Comparison of ENCODE assay signal across 25 cellular contexts in genomic region chr10:10967029-10967428, GRCh38. TPM values are rescaled to one million over a fixed set of nuclear protein-coding genes. Genes with fewer than 3 reads are reported as not detected.
A peak's percentile ranks its signal among the peaks of the same experiment; 100 is the strongest.
DNase-seq lines count a peak whose midpoint lies in the region; ATAC-seq, FAIRE-seq and TF ChIP-seq lines count a peak whose summit lies in the region.
"Had no signal": no experiment of that assay in that cellular context is flagged by ENCODE, and none has a peak within 500 bp of the region (broad histone marks: within the 10 kb centered on the region; RNA-seq: fewer than 3 reads in every experiment).

No MANE protein-coding gene starts in this region.

- H3K4me1 ChIP-seq in right lobe of liver (no peaks in the 10 kb centered on the region), HepG2 (ENCODE audit: insufficient read depth, low read length) (no peaks in the 10 kb centered on the region), SJCRH30 (peaks cover 17% of the 10 kb centered on the region), stomach (peaks cover 0 to 10% (median 0%) of the 10 kb centered on the region in 4 donors), sigmoid colon (peaks cover 0 to 12% (median 8%) of the 10 kb centered on the region in 4 donors)
- H3K4me1 ChIP-seq: A549, BE2C, HAP-1 had no signal

- H3K4me2 ChIP-seq in HepG2 (ENCODE audit: low read depth, low read length) = no peak overlapping the region
- H3K4me2 ChIP-seq: A549, SK-N-SH had no signal

- H3K36me3 ChIP-seq in right lobe of liver (no peaks in the 10 kb centered on the region), HepG2 (replicated peaks in 1 of 2; ENCODE audit: control insufficient read depth in 1 of 2, insufficient read depth in 2 of 2, low read length in 2 of 2) (no peaks in the 10 kb centered on the region), SJCRH30 (no peaks in the 10 kb centered on the region), stomach (no peaks in the 10 kb centered on the region), sigmoid colon (no peaks in the 10 kb centered on the region)
- H3K36me3 ChIP-seq: BE2C, HAP-1 had no signal

- no peaks in the 10 kb centered on the region for H4K20me1 ChIP-seq in HepG2 (ENCODE audit: insufficient read depth, low read length)

- DNase-seq in right lobe of liver (peak in 1 of 3 donors; percentile 46), HepG2 (ENCODE audit: low spot score) (no peak), SJCRH30 (peak; percentile 91 to 96), myocyte (ENCODE audit: low read depth) (peak; percentile 75), stomach (peak; percentile 27), AG08395 (ENCODE audit: low spot score) (no peak), amniotic stem cell (lab: John Stamatoyannopoulos, UW) (no peak), sigmoid colon (no peak)
- DNase-seq: BE2C; CD4-positive, CD25-positive, alpha-beta regulatory T cell; DND-41; GM23248; KBM-7; NCI-H1105 treated with DMSO at 0.1 percent for 48 hours; NCI-H187; NCI-H510A; NCI-H82; PC-3; Right ventricle myocardium superior; SK-N-SH had no signal

- H3K27ac ChIP-seq in right lobe of liver = no peak overlapping the region
- H3K27ac ChIP-seq in HepG2 (ENCODE audit: extremely low read length, insufficient read depth, low read length) = no peak overlapping the region
- H3K27ac ChIP-seq in SJCRH30 = peak overlapping the region; percentile 93
- H3K27ac ChIP-seq in stomach = no peak overlapping the region
- no peak overlapping the region for H3K27ac ChIP-seq in sigmoid colon
- H3K27ac ChIP-seq: A549, GM23248, HL-60 had no signal

- TF ChIP-seq RAD21 in HepG2 (CRISPR knock-in tag; IDR thresholded peaks at IDR 0.05) = no peak

- TF ChIP-seq CTCF in right lobe of liver (IDR thresholded peaks at IDR 0.05) = no peak
- no peak for TF ChIP-seq CTCF in HepG2 (CRISPR knock-in tag; IDR thresholded peaks at IDR 0.05)
- TF ChIP-seq CTCF in stomach (IDR thresholded peaks at IDR 0.05) = no peak
- TF ChIP-seq CTCF in sigmoid colon (IDR thresholded peaks at IDR 0.05) = no peak

- POLR2A ChIA-PET in HepG2 (lab: Yijun Ruan, JAX) = no interaction called here

- FAIRE-seq in HepG2 (lab: Jason Lieb, UNC) = no peak
- FAIRE-seq: A549, GM12878 had no signal

- no peaks in the 10 kb centered on the region for H3K79me2 ChIP-seq in HepG2 (ENCODE audit: insufficient read depth, low read length)

- TF ChIP-seq POLR2A in right lobe of liver (IDR thresholded peaks at IDR 0.05) (no peak), HepG2 (IDR thresholded peaks at IDR 0.05; ENCODE audit: insufficient read depth in 1 of 2, low read depth in 2 of 2, low read length in 2 of 2) (no peak), stomach (IDR thresholded peaks at IDR 0.05) (no peak), sigmoid colon (IDR thresholded peaks at IDR 0.05) (no peak)

- ATAC-seq in right lobe of liver (peak; percentile 61 to 89 (median 70)), HepG2 (no peak)
- ATAC-seq: A549, GM12878, PC-3 had no signal

- in situ Hi-C loops in HepG2 (cut with HindIII; ENCODE audit: extremely low pct_ligation_motif_present, low pct_unique_long_range_greater_than_20kb) = no loop called here

- no peak overlapping the region for H2AFZ ChIP-seq in HepG2 (ENCODE audit: low read length)
- H2AFZ ChIP-seq: GM23248 had no signal

- H3K4me3 ChIP-seq in right lobe of liver = no peak overlapping the region
- no peak overlapping the region for H3K4me3 ChIP-seq in HepG2 (replicated peaks in 1 of 3; ENCODE audit: insufficient read depth in 1 of 3, low read depth in 2 of 3, low read length in 3 of 3)
- H3K4me3 ChIP-seq in SJCRH30 = peak overlapping the region; percentile 37
- no peak overlapping the region for H3K4me3 ChIP-seq in stomach
- no peak overlapping the region for H3K4me3 ChIP-seq in sigmoid colon
- H3K4me3 ChIP-seq: A549, GM12878, GM23248, HAP-1 had no signal

- intact Hi-C loops in right lobe of liver (cut with DNase I) = no loop called here
- intact Hi-C loops in HepG2 (cut with micrococcal nuclease; ENCODE audit: unreplicated experiment) = no loop called here
- intact Hi-C loops in stomach (cut with DNase I; ENCODE audit: low total_unique reads) = no loop called here
- intact Hi-C loops in sigmoid colon (cut with DNase I) = no loop called here

- no peak overlapping the region for H3K9ac ChIP-seq in HepG2 (ENCODE audit: insufficient read depth, low read depth, low read length)
- H3K9ac ChIP-seq: GM23248, SK-N-SH had no signal

- H3K27me3 ChIP-seq in right lobe of liver (no peaks in the 10 kb centered on the region), HepG2 (ENCODE audit: control insufficient read depth in 1 of 2, insufficient read depth in 2 of 2, low read length in 2 of 2) (no peaks in the 10 kb centered on the region), SJCRH30 (no peaks in the 10 kb centered on the region), stomach (no peaks in the 10 kb centered on the region), sigmoid colon (no peaks in the 10 kb centered on the region)
- H3K27me3 ChIP-seq: BE2C had no signal

- no TSS peak for BruUV-seq in HepG2 (replicated peaks; lab: Mats Ljungman, UMichigan)

- no peaks in the 10 kb centered on the region for H3K9me3 ChIP-seq in right lobe of liver
- H3K9me3 ChIP-seq in HepG2 (ENCODE audit: low read length) = no peaks in the 10 kb centered on the region
- no peaks in the 10 kb centered on the region for H3K9me3 ChIP-seq in SJCRH30 (replicated peaks)
- no peaks in the 10 kb centered on the region for H3K9me3 ChIP-seq in stomach
- H3K9me3 ChIP-seq in sigmoid colon = no peaks in the 10 kb centered on the region
- H3K9me3 ChIP-seq: A549, BE2C, HAP-1, SK-N-SH had no signal

- 41% methylated on average over 10 of the region's 10 CpGs for WGBS in right lobe of liver (ENCODE audit: insufficient coverage, low coverage, low lambda C conversion rate, missing lambda C conversion rate)
- 18% methylated on average over 10 of the region's 10 CpGs for WGBS in HepG2 (ENCODE audit: low lambda C conversion rate)
- 69 to 76% (median 71%) methylated on average over 10 of the region's 10 CpGs for WGBS in stomach, 5 donors
- WGBS in sigmoid colon, 2 donors = 73 to 80% methylated on average over 10 of the region's 10 CpGs

- CTCF ChIA-PET in HepG2 (lab: Yijun Ruan, JAX; ENCODE audit: low intra/inter-chr PET ratio, low total read pairs) = no interaction called here

- TF ChIP-seq EP300 in HepG2 (IDR thresholded peaks at IDR 0.05; ENCODE audit: low read depth in 2 of 2, low read length in 2 of 2) = no peak
- TF ChIP-seq EP300 in HepG2 (CRISPR knock-in tag; IDR thresholded peaks at IDR 0.05; ENCODE audit: borderline replicate concordance) = no peak
- no peak for TF ChIP-seq EP300 in stomach (IDR thresholded peaks at IDR 0.05)
- TF ChIP-seq EP300 in sigmoid colon (IDR thresholded peaks at IDR 0.05) = no peak

TF ChIP-seq in HepG2, 621 proteins besides CTCF, POLR2A, EP300 and RAD21 (continues in another document):
- no peak for TF ChIP-seq ZNF34 (CRISPR knock-in tag; IDR thresholded peaks at IDR 0.05; ENCODE audit: borderline replicate concordance)
- TF ChIP-seq ZNF598 (CRISPR knock-in tag; IDR thresholded peaks at IDR 0.05; ENCODE audit: borderline replicate concordance) = no peak
- TF ChIP-seq ISX (CRISPR knock-in tag; conservative IDR thresholded peaks at IDR 0.05) = no peak
- no peak for TF ChIP-seq ATRX (CRISPR knock-in tag; IDR thresholded peaks at IDR 0.05; ENCODE audit: borderline replicate concordance)
- TF ChIP-seq U2AF1 (optimal IDR thresholded peaks at IDR 0.05; ENCODE audit: low read depth, low read length) = no peak
- no peak for TF ChIP-seq POLR2AphosphoS2 (IDR thresholded peaks at IDR 0.05; ENCODE audit: low read depth, low read length)
- no peak for TF ChIP-seq AKAP8 (CRISPR knock-in tag; IDR thresholded peaks at IDR 0.05)
- no peak for TF ChIP-seq MEF2D (CRISPR knock-in tag; IDR thresholded peaks at IDR 0.05)
- no peak for TF ChIP-seq MXD3 (CRISPR knock-in tag; IDR thresholded peaks at IDR 0.05)

RNA-seq across cellular contexts. Expression of gene CELF2, which starts 50.6 kb away (rescaled TPM):
- total RNA-seq in right lobe of liver (1 to 10 TPM; 2.4 to 6.2 (median 3.7) TPM), HepG2 (2016; rRNA removed; fragmentation: Illumina TruSeq; extraction: Trizol) (not detected in 2 replicates), myocyte (71.0 and 77.0 TPM in 2 replicates), stomach (10 to 100 TPM; 35.2 to 65.3 (median 37.7) TPM), sigmoid colon (10 to 100 TPM; 48.9 to 83.1 (median 60.3) TPM)
- total RNA-seq in HepG2 (2016; cell fraction: cytosol; rRNA removed; fragmentation: Illumina TruSeq; extraction: Trizol; ENCODE audit: low read depth) = not detected in 2 replicates
- not detected in 2 replicates for total RNA-seq in HepG2 (2016; cell fraction: insoluble cytoplasmic fraction; rRNA removed; fragmentation: Illumina TruSeq; extraction: Trizol)
- total RNA-seq in HepG2 (2016; cell fraction: membrane; rRNA removed; fragmentation: Illumina TruSeq; extraction: Trizol) = not detected in 2 replicates
- not detected in 2 replicates for total RNA-seq in HepG2 (2016; cell fraction: nucleus; rRNA removed; fragmentation: Illumina TruSeq; extraction: Trizol)
- polyA plus RNA-seq in HepG2 (2011; rRNA removed) (not detected in 2 replicates), stomach (1 to 10 TPM; 3.9 to 7.5 (median 6.4) TPM), sigmoid colon (10 to 100 TPM in 2 of 3 donors, 1 to 10 TPM in 1; 6.0 to 27.5 (median 12.6) TPM)
- polyA plus RNA-seq in HepG2 (2011; cell fraction: cytosol; rRNA removed) = not detected in 2 replicates
- polyA plus RNA-seq in HepG2 (2011; cell fraction: nucleus; rRNA removed) = 0.02 and 0.14 TPM in 2 replicates
- polyA plus RNA-seq in HepG2 (2012) = not detected in 2 replicates
- polyA plus RNA-seq in HepG2 (2016; cell fraction: cytosol; fragmentation: Illumina TruSeq; extraction: Trizol; ENCODE audit: low read depth) = not detected in 2 replicates
- polyA plus RNA-seq in HepG2 (2016; cell fraction: insoluble cytoplasmic fraction; fragmentation: Illumina TruSeq; extraction: Trizol; ENCODE audit: low read depth) = not detected in 2 replicates
- polyA plus RNA-seq in HepG2 (2016; cell fraction: membrane; fragmentation: Illumina TruSeq; extraction: Trizol; ENCODE audit: low read depth) = not detected in 2 replicates
- polyA plus RNA-seq in HepG2 (2016; cell fraction: nucleus; fragmentation: Illumina TruSeq; extraction: Trizol; ENCODE audit: insufficient read depth, low read depth) = not detected in 2 replicates
- polyA minus RNA-seq in HepG2 (2011; rRNA and poly(A)+ RNA removed; ENCODE audit: low replicate concordance) = 0.23 TPM in 1 of 2 replicates, not detected in the other
- polyA minus RNA-seq in HepG2 (2011; cell fraction: cytosol; rRNA and poly(A)+ RNA removed) = not detected in 2 replicates
- not detected in 2 replicates for polyA minus RNA-seq in HepG2 (2011; cell fraction: nucleus; rRNA and poly(A)+ RNA removed)
- total RNA-seq in SJCRH30 (2014; rRNA removed; shearing (Covaris generic)) = 60.9 and 65.2 TPM in 2 replicates
- polyA plus RNA-seq in myocyte (2012) = 38.6 TPM
- total RNA-seq: HT-29, PC-3 had no signal

Comparison
In these comparisons a context has a peak if more than half of its experiments do, and no peak if none do; other contexts are left out.
1. DNase-seq: peak in SJCRH30 (2 of 2), myocyte (single experiment) and stomach (single experiment); none in HepG2 (single experiment), AG08395 (single experiment), amniotic stem cell (single experiment) and sigmoid colon (single experiment).